In genomic region chr20:51062065-51062464, GRCh38 we compare ENCODE assay signal across 19 cellular contexts. TPM values are rescaled to one million over a fixed set of nuclear protein-coding genes. Genes with fewer than 3 reads are reported as not detected.
DNase-seq lines count a peak whose midpoint lies in the region; ATAC-seq and TF ChIP-seq lines count a peak whose summit lies in the region.
"Had no signal": no experiment of that assay in that cellular context is flagged by ENCODE, and none has a peak within 500 bp of the region (broad histone marks: within the 10 kb centered on the region; RNA-seq: fewer than 3 reads in every experiment).

No MANE protein-coding gene starts in this region.

- POLR2A ChIA-PET in activated CD4-positive, alpha-beta T cell treated with anti-CD3 and anti-CD28 coated beads, Interleukin-2, amount 10 ng/mL, durations not matched to agents 7 days and 5 days (lab: Charles Lee): no interaction called here
- POLR2A ChIA-PET in A673 (lab: Charles Lee; ENCODE audit: low non-redundant PET): no interaction called here

- H3K4me1 Mint-ChIP-seq in activated CD4-positive, alpha-beta T cell treated with anti-CD3 and anti-CD28 coated beads, Interleukin-2, amount 10 ng/mL, durations not matched to agents 7 days and 5 days: no peaks in the 10 kb centered on the region

- H3K27ac Mint-ChIP-seq in activated CD4-positive, alpha-beta T cell treated with anti-CD3 and anti-CD28 coated beads, Interleukin-2, amount 10 ng/mL, durations not matched to agents 7 days and 5 days: no peak overlapping the region
- H3K27ac Mint-ChIP-seq: CD4-positive, alpha-beta T cell; HFFc6; mesothelial cell of epicardium had no signal

- H3K4me3 ChIP-seq in fibroblast of pulmonary artery (replicated peaks; ENCODE audit: low read depth, low read length): no peak overlapping the region
- no peak overlapping the region for H3K4me3 ChIP-seq in A673 (ENCODE audit: low read depth, low read length, poor library complexity, severe bottlenecking)
- H3K4me3 ChIP-seq: uterus had no signal

- no peak for TF ChIP-seq CTCF in fibroblast of pulmonary artery (IDR thresholded peaks at IDR 0.05; ENCODE audit: low read length, missing control alignments)
- no peak for TF ChIP-seq CTCF in A673 (conservative IDR thresholded peaks at IDR 0.05; ENCODE audit: low read depth, low read length)

- H3K9me3 Mint-ChIP-seq in activated CD4-positive, alpha-beta T cell treated with anti-CD3 and anti-CD28 coated beads, Interleukin-2, amount 10 ng/mL, durations not matched to agents 7 days and 5 days: no peaks in the 10 kb centered on the region
- H3K9me3 Mint-ChIP-seq: CD4-positive, alpha-beta T cell; mesothelial cell of epicardium had no signal

- H3K4me1 ChIP-seq in A673 (ENCODE audit: insufficient read depth, low read length, poor library complexity, severe bottlenecking): no peaks in the 10 kb centered on the region
- H3K4me1 ChIP-seq: uterus had no signal

- H3K27ac ChIP-seq in A673 (ENCODE audit: low read depth, low read length, poor library complexity, severe bottlenecking): no peak overlapping the region
- H3K27ac ChIP-seq: HL-60, neutrophil, uterus had no signal

- H3K27me3 ChIP-seq in A673 (replicated peaks; ENCODE audit: insufficient read depth, low read depth, low read length, poor library complexity): peaks cover 33% of the 10 kb centered on the region

- H3K36me3 ChIP-seq in A673 (ENCODE audit: insufficient read depth, low read length, poor library complexity, severe bottlenecking): no peaks in the 10 kb centered on the region
- H3K36me3 ChIP-seq: neutrophil, uterus had no signal

- H3K4me3 Mint-ChIP-seq in activated CD4-positive, alpha-beta T cell treated with anti-CD3 and anti-CD28 coated beads, Interleukin-2, amount 10 ng/mL, durations not matched to agents 7 days and 5 days: no peak overlapping the region
- H3K4me3 Mint-ChIP-seq: CD4-positive, alpha-beta T cell; HFFc6; mesothelial cell of epicardium had no signal

- peaks cover 7% of the 10 kb centered on the region for H3K27me3 Mint-ChIP-seq in activated CD4-positive, alpha-beta T cell treated with anti-CD3 and anti-CD28 coated beads, Interleukin-2, amount 10 ng/mL, durations not matched to agents 7 days and 5 days

- intact Hi-C loops in A673 (cut with micrococcal nuclease; ENCODE audit: unreplicated experiment): no loop called here

- no peaks in the 10 kb centered on the region for H3K36me3 Mint-ChIP-seq in activated CD4-positive, alpha-beta T cell treated with anti-CD3 and anti-CD28 coated beads, Interleukin-2, amount 10 ng/mL, durations not matched to agents 7 days and 5 days (ENCODE audit: low read depth)
- H3K36me3 Mint-ChIP-seq: mesothelial cell of epicardium had no signal

- DNase-seq in activated CD4-positive, alpha-beta T cell treated with anti-CD3 and anti-CD28 coated beads for 48 hours: peak; percentile 84
- DNase-seq in activated CD4-positive, alpha-beta T cell treated with anti-CD3 and anti-CD28 coated beads, Interleukin-2, amount 10 ng/mL, durations not matched to agents 7 days and 5 days: no peak
- peak; percentile 69 for DNase-seq in activated CD8-positive, alpha-beta memory T cell treated with anti-CD3 and anti-CD28 coated beads, Interleukin-2, amount 50 U/mL, for 48 hours
- DNase-seq in fibroblast of pulmonary artery (ENCODE audit: low read depth): peak; percentile 8
- DNase-seq in stimulated activated CD8-positive, alpha-beta memory T cell treated with anti-CD3 and anti-CD28 coated beads, Interleukin-2, amount 100 ng/mL, for 48 hours (ENCODE audit: low read depth in 2 of 2): peak; percentile 30 to 43
- no peak for DNase-seq in A673 (ENCODE audit: low spot score)
- DNase-seq: amniotic stem cell; CD4-positive, alpha-beta T cell; HFFc6; Kasumi-1; NCI-H446 treated with DMSO at 0.1 percent for 48 hours; PC-3; uterus had no signal

- ATAC-seq in HG02981 (IDR thresholded peaks at IDR 0.05; ENCODE audit: unreplicated experiment): no peak
- no peak for ATAC-seq in HG03095 (IDR thresholded peaks at IDR 0.05; ENCODE audit: unreplicated experiment)
- ATAC-seq: PC-3, sciatic nerve had no signal

- CTCF ChIA-PET in activated CD4-positive, alpha-beta T cell treated with anti-CD3 and anti-CD28 coated beads, Interleukin-2, amount 10 ng/mL, durations not matched to agents 7 days and 5 days (lab: Charles Lee): no interaction called here
- CTCF ChIA-PET in A673 (lab: Charles Lee): no interaction called here

- no peaks in the 10 kb centered on the region for H3K9me3 ChIP-seq in A673 (ENCODE audit: low read depth, low read length, poor library complexity, severe bottlenecking)
- H3K9me3 ChIP-seq: neutrophil, uterus had no signal

- no TSS peak for BruUV-seq in A673 (replicated peaks; lab: Mats Ljungman, UMichigan)

RNA-seq across cellular contexts. Expression of gene KCNG1, which starts 39.2 kb away (rescaled TPM):
- total RNA-seq in activated CD4-positive, alpha-beta T cell treated with anti-CD3 and anti-CD28 coated beads, Interleukin-2, amount 10 ng/mL, durations not matched to agents 7 days and 5 days: not detected
- total RNA-seq in A673 (2021): 19.6 and 22.7 TPM in 2 replicates
- total RNA-seq: CD4-positive, alpha-beta T cell had no signal

Comparison
In these comparisons a context has a peak if more than half of its experiments do, and no peak if none do; other contexts are left out.
1. DNase-seq: peak in activated CD4-positive, alpha-beta T cell treated with anti-CD3 and anti-CD28 coated beads for 48 hours (single experiment), activated CD8-positive, alpha-beta memory T cell treated with anti-CD3 and anti-CD28 coated beads, Interleukin-2, amount 50 U/mL, for 48 hours (single experiment), fibroblast of pulmonary artery (single experiment) and stimulated activated CD8-positive, alpha-beta memory T cell treated with anti-CD3 and anti-CD28 coated beads, Interleukin-2, amount 100 ng/mL, for 48 hours (2 of 2); none in activated CD4-positive, alpha-beta T cell treated with anti-CD3 and anti-CD28 coated beads, Interleukin-2, amount 10 ng/mL, durations not matched to agents 7 days and 5 days (single experiment) and A673 (single experiment).
2. RNA of gene KCNG1, which starts 39.2 kb away (total RNA-seq): 19.6 to 22.7 TPM in A673; not detected in activated CD4-positive, alpha-beta T cell treated with anti-CD3 and anti-CD28 coated beads, Interleukin-2, amount 10 ng/mL, durations not matched to agents 7 days and 5 days; every median in the first group is over 10 times any median in the second.